8 cellular contexts compared by ENCODE assay signal in genomic region chr10:67884842-67885680, GRCh38. TPM values are rescaled to one million over a fixed set of nuclear protein-coding genes. Genes with fewer than 3 reads are reported as not detected.
A peak's percentile ranks its signal among the peaks of the same experiment; 100 is the strongest.
DNase-seq lines count a peak whose midpoint lies in the region; ATAC-seq and TF ChIP-seq lines count a peak whose summit lies in the region.

No MANE protein-coding gene starts in this region.

- H3K27ac Mint-ChIP-seq in activated CD4-positive, alpha-beta T cell treated with anti-CD3 and anti-CD28 coated beads for 36 hours: peak overlapping the region; percentile 87
- peak overlapping the region; percentile 93 for H3K27ac Mint-ChIP-seq in chondrocyte (ENCODE audit: unreplicated experiment)

- no peak for TF ChIP-seq CTCF in chondrocyte (IDR thresholded peaks at IDR 0.05)

- H3K4me1 Mint-ChIP-seq in activated CD4-positive, alpha-beta T cell treated with anti-CD3 and anti-CD28 coated beads for 36 hours: peaks cover 28% of the 10 kb centered on the region
- peaks cover 36% of the 10 kb centered on the region for H3K4me1 Mint-ChIP-seq in chondrocyte (ENCODE audit: low read depth)

- no peaks in the 10 kb centered on the region for H3K27me3 Mint-ChIP-seq in activated CD4-positive, alpha-beta T cell treated with anti-CD3 and anti-CD28 coated beads for 36 hours
- H3K27me3 Mint-ChIP-seq in chondrocyte (ENCODE audit: low read depth): no peaks in the 10 kb centered on the region

- peak overlapping the region; percentile 93 for H3K4me3 Mint-ChIP-seq in activated CD4-positive, alpha-beta T cell treated with anti-CD3 and anti-CD28 coated beads for 36 hours
- H3K4me3 Mint-ChIP-seq in chondrocyte (ENCODE audit: unreplicated experiment): peak overlapping the region; percentile 95

- CTCF ChIA-PET in activated CD4-positive, alpha-beta T cell treated with anti-CD3 and anti-CD28 coated beads for 36 hours (lab: Charles Lee): interaction anchor here (1.2 to 2.1 kb wide), 3 partner anchors 30 to 271 kb away, joined by 4 to 8 read pairs (median 7); no protein-coding TSS in a partner anchor

- POLR2A ChIA-PET in activated CD4-positive, alpha-beta T cell treated with anti-CD3 and anti-CD28 coated beads for 36 hours (lab: Charles Lee): interaction anchor here (0.7 kb wide), 1 partner anchor 328 kb away, joined by 6 read pairs; no protein-coding TSS in a partner anchor

- peak; percentile 39 for ATAC-seq in GM18873 (IDR thresholded peaks at IDR 0.05; ENCODE audit: low FRiP score, unreplicated experiment)
- ATAC-seq in HG03139 (IDR thresholded peaks at IDR 0.05; ENCODE audit: unreplicated experiment): peak; percentile 58
- peak; percentile 86 for ATAC-seq in activated CD4-positive, alpha-beta T cell treated with anti-CD3 and anti-CD28 coated beads for 36 hours

- H3K9me3 Mint-ChIP-seq in activated CD4-positive, alpha-beta T cell treated with anti-CD3 and anti-CD28 coated beads for 36 hours (ENCODE audit: low read depth): no peaks in the 10 kb centered on the region
- no peaks in the 10 kb centered on the region for H3K9me3 Mint-ChIP-seq in chondrocyte (ENCODE audit: low read depth)

- peak; percentile 65 for DNase-seq in AG08395 (ENCODE audit: low spot score)
- peak; percentile 44 to 59 for DNase-seq in NCI-H446 (lab: John Stamatoyannopoulos, UW)
- DNase-seq in activated CD4-positive, alpha-beta T cell treated with anti-CD3 and anti-CD28 coated beads for 36 hours: peak; percentile 89
- DNase-seq in chondrocyte (ENCODE audit: low spot score): no peak
- peak; percentile 80 for DNase-seq in kidney glomerular epithelial cell (lab: John Stamatoyannopoulos, UW)
- peak; percentile 87 for DNase-seq in stimulated activated CD4-positive, alpha-beta T cell treated with anti-CD3 and anti-CD28 coated beads, Interleukin-15, amount 100 ng/mL, for 24 hours

- intact Hi-C loops in activated CD4-positive, alpha-beta T cell treated with anti-CD3 and anti-CD28 coated beads for 36 hours (cut with DNase I, micrococcal nuclease): loop anchor here (1.0 to 2.0 kb wide), 6 partner anchors 30 to 447 kb away; partner anchors contain the start of genes HERC4 (in 2 of the 2), HNRNPH3 (in 1 of the 2) and PBLD (in 1 of the 2)

- H3K36me3 Mint-ChIP-seq in activated CD4-positive, alpha-beta T cell treated with anti-CD3 and anti-CD28 coated beads for 36 hours (ENCODE audit: low read depth): peaks cover 29% of the 10 kb centered on the region
- H3K36me3 Mint-ChIP-seq in chondrocyte (ENCODE audit: low read depth): peaks cover 19% of the 10 kb centered on the region

RNA-seq across cellular contexts. Expression of gene SIRT1, which starts 0.6 kb away (rescaled TPM):
- 10 to 100 TPM; 19.6 to 23.5 TPM for total RNA-seq in activated CD4-positive, alpha-beta T cell treated with anti-CD3 and anti-CD28 coated beads for 36 hours
- total RNA-seq in chondrocyte: 13.1 to 21.8 TPM (median 17.1 TPM) in 3 replicates

RNA-seq across cellular contexts. Expression of gene DNAJC12, which starts 47.1 kb away (rescaled TPM):
- 1 to 10 TPM; 6.6 to 7.0 TPM for total RNA-seq in activated CD4-positive, alpha-beta T cell treated with anti-CD3 and anti-CD28 coated beads for 36 hours
- 4.5 to 10.2 TPM (median 5.0 TPM) in 3 replicates for total RNA-seq in chondrocyte
